10 cellular contexts compared by ENCODE assay signal in genomic region chr7:154912921-154913644, GRCh38.
DNase-seq lines count a peak whose midpoint lies in the region; ATAC-seq, FAIRE-seq and TF ChIP-seq lines count a peak whose summit lies in the region.
"Had no signal": no experiment of that assay in that cellular context is flagged by ENCODE, and none has a peak within 500 bp of the region (broad histone marks: within the 10 kb centered on the region; RNA-seq: fewer than 3 reads in every experiment).

No MANE protein-coding gene starts in this region.

- 9% methylated on average over 22 of the region's 22 CpGs for WGBS in K562 (ENCODE audit: insufficient coverage, low coverage, missing lambda C conversion rate)
- WGBS in hepatocyte (ENCODE audit: low lambda C conversion rate, missing lambda C conversion rate), result 80% methylated on average over 22 of the region's 22 CpGs
- WGBS in trophoblast cell (ENCODE audit: extremely low coverage, insufficient coverage, insufficient read length), result no CpG with 5 or more reads among the region's 22 CpGs

- H3K4me2 ChIP-seq in K562 (ENCODE audit: insufficient read depth, low read length) (no peak overlapping the region), hepatocyte (peak overlapping the region; percentile 27), trophoblast cell (ENCODE audit: low read length) (no peak overlapping the region), Karpas-422 (ENCODE audit: low read depth, low read length, poor library complexity, severe bottlenecking) (no peak overlapping the region)

- in situ Hi-C loops in K562 (cut with MboI), result no loop called here

- no peak for TF ChIP-seq EP300 in K562 (IDR thresholded peaks at IDR 0.05; ENCODE audit: low read length)

- no peak overlapping the region for H3K23ac ChIP-seq in trophoblast cell (ENCODE audit: low read length)

- BruUV-seq in K562 (replicated peaks; lab: Mats Ljungman, UMichigan), result no TSS peak

- H3K9me1 ChIP-seq in K562 (ENCODE audit: control insufficient read depth, insufficient read depth, low read length), result no peaks in the 10 kb centered on the region

- H3K9ac ChIP-seq in K562 (ENCODE audit: insufficient read depth in 1 of 2, low read depth in 2 of 2, low read length in 2 of 2) (0 out of 4 replicates have a peak overlapping the region, but pooled peaks of 1 of the 2 experiments have one; percentile 30), trophoblast cell (ENCODE audit: low read length) (no peak overlapping the region), Karpas-422 (ENCODE audit: low read length) (no peak overlapping the region)

- TF ChIP-seq CTCF in K562 (IDR thresholded peaks at IDR 0.05 in 2 of 3, conservative IDR thresholded peaks at IDR 0.05 in 1 of 3; ENCODE audit: insufficient read depth in 2 of 3, low read depth in 1 of 3, low read length in 3 of 3) (no peak), hepatocyte (IDR thresholded peaks at IDR 0.05; ENCODE audit: poor library complexity) (no peak)

- H3K4me3 ChIP-seq in K562 (no peak overlapping the region), hepatocyte (no peak overlapping the region), trophoblast cell (ENCODE audit: low read depth, low read length) (no peak overlapping the region), Karpas-422 (ENCODE audit: low read length) (no peak overlapping the region)

- H4K20me1 ChIP-seq in K562 (replicated peaks; ENCODE audit: control insufficient read depth, insufficient read depth, low read length), result no peaks in the 10 kb centered on the region
- H4K20me1 ChIP-seq in hepatocyte (ENCODE audit: insufficient read depth, poor library complexity, severe bottlenecking), result no peaks in the 10 kb centered on the region
- H4K20me1 ChIP-seq in Karpas-422 (ENCODE audit: insufficient read depth, low read depth, low read length), result no peaks in the 10 kb centered on the region

- H3K27me3 ChIP-seq in K562 (ENCODE audit: control insufficient read depth in 2 of 2, insufficient read depth in 2 of 2, low read length in 2 of 2) (peaks cover 29 to 95% of the 10 kb centered on the region in 2 experiments), hepatocyte (no peaks in the 10 kb centered on the region), trophoblast cell (ENCODE audit: insufficient read depth, low read length) (no peaks in the 10 kb centered on the region), Karpas-422 (ENCODE audit: low read length) (no peaks in the 10 kb centered on the region)

- no peak overlapping the region for H4K8ac ChIP-seq in trophoblast cell (ENCODE audit: low read depth, low read length)

- H3K4me1 ChIP-seq in K562 (replicated peaks in 1 of 2; ENCODE audit: control insufficient read depth in 2 of 2, insufficient read depth in 2 of 2, low read length in 2 of 2) (peaks cover 0 to 20% of the 10 kb centered on the region in 2 experiments; a peak in 2 of 5 replicates), hepatocyte (ENCODE audit: insufficient read depth) (no peaks in the 10 kb centered on the region), trophoblast cell (ENCODE audit: control insufficient read depth in 1 of 2, insufficient read depth in 2 of 2, low read length in 2 of 2) (no peaks in the 10 kb centered on the region), Karpas-422 (ENCODE audit: low read length) (no peaks in the 10 kb centered on the region)

- POLR2A ChIA-PET in K562 (lab: Yijun Ruan, JAX), result interaction anchor here (0.6 kb wide), 2 partner anchors 9 to 583 kb away, joined by 3 to 4 read pairs; no protein-coding TSS in a partner anchor

- H2BK5ac ChIP-seq in trophoblast cell (ENCODE audit: low read depth, low read length, poor library complexity), result no peak overlapping the region

- CTCF ChIA-PET in K562 (lab: Yijun Ruan, JAX; ENCODE audit: low intra/inter-chr PET ratio), result interaction anchor here (0.5 to 1.9 kb wide), 3 partner anchors 255 to 855 kb away, joined by 3 to 8 read pairs (median 8); no protein-coding TSS in a partner anchor

- H3K27ac ChIP-seq in K562 (ENCODE audit: extremely low read depth, low read depth, low read length) (no peak overlapping the region), hepatocyte (no peak overlapping the region), trophoblast cell (ENCODE audit: low read depth, low read length) (no peak overlapping the region), Karpas-422 (ENCODE audit: low read length) (no peak overlapping the region)
- H3K27ac ChIP-seq: suprapubic skin had no signal

- no peak overlapping the region for H4K12ac ChIP-seq in trophoblast cell (ENCODE audit: low read depth, low read length)

- no peak overlapping the region for H3K18ac ChIP-seq in trophoblast cell (ENCODE audit: low read length)

- no peak overlapping the region for H2BK120ac ChIP-seq in trophoblast cell (ENCODE audit: insufficient read depth, low read length, poor library complexity)

- no peaks in the 10 kb centered on the region for H3K9me2 ChIP-seq in hepatocyte (replicated peaks; ENCODE audit: insufficient read depth)
- H3K9me2 ChIP-seq in Karpas-422 (replicated peaks; ENCODE audit: insufficient read depth, low read length), result no peaks in the 10 kb centered on the region

- TF ChIP-seq POLR2A in K562 (conservative IDR thresholded peaks at IDR 0.05), result no peak

- no peak overlapping the region for H3K4ac ChIP-seq in trophoblast cell (ENCODE audit: low read depth, low read length)

- H2AK5ac ChIP-seq in trophoblast cell (ENCODE audit: low read length), result no peak overlapping the region

- FAIRE-seq in K562 (lab: Jason Lieb, UNC), result no peak

- no peak overlapping the region for H4K91ac ChIP-seq in trophoblast cell (ENCODE audit: low read depth, low read length)

- no peak overlapping the region for H3K14ac ChIP-seq in trophoblast cell (ENCODE audit: low read length)

- intact Hi-C loops in K562 (cut with micrococcal nuclease), result loop anchor here (5.0 kb wide), 1 partner anchor 279 kb away; no protein-coding TSS in a partner anchor

- no peak overlapping the region for H2BK12ac ChIP-seq in trophoblast cell (ENCODE audit: low read length)

- H2AFZ ChIP-seq in K562 (ENCODE audit: low read depth, low read length), result no peak overlapping the region
- no peak overlapping the region for H2AFZ ChIP-seq in hepatocyte
- no peak overlapping the region for H2AFZ ChIP-seq in trophoblast cell (ENCODE audit: insufficient read depth, low read length, poor library complexity)
- no peak overlapping the region for H2AFZ ChIP-seq in Karpas-422 (ENCODE audit: low read length)

- DNase-seq in GM04503 (ENCODE audit: low read depth) (peak; percentile 3), K562 (ENCODE audit: extremely low read depth in 1 of 4, low spot score in 3 of 4) (no peak), hepatocyte (ENCODE audit: low spot score) (no peak), putamen (ENCODE audit: low spot score) (peak; percentile 30), trophoblast cell (no peak), Karpas-422 (no peak), NCI-H1092 treated with DMSO at 0.1 percent for 48 hours (lab: John Stamatoyannopoulos, UW) (no peak)
- DNase-seq: DMS 273 treated with DMSO at 0.1 percent for 48 hours had no signal

- ATAC-seq in K562 (no peak), GM19452 (IDR thresholded peaks at IDR 0.05; ENCODE audit: unreplicated experiment) (no peak)

- H3K79me2 ChIP-seq in K562 (ENCODE audit: control insufficient read depth, insufficient read depth, low read length), result no peaks in the 10 kb centered on the region
- H3K79me2 ChIP-seq in hepatocyte, result no peaks in the 10 kb centered on the region
- H3K79me2 ChIP-seq in trophoblast cell (ENCODE audit: control insufficient read depth, insufficient read depth, low read length, poor library complexity), result no peaks in the 10 kb centered on the region
- no peaks in the 10 kb centered on the region for H3K79me2 ChIP-seq in Karpas-422 (ENCODE audit: low read length)

- TF ChIP-seq RAD21 in K562 (CRISPR knock-in tag; conservative IDR thresholded peaks at IDR 0.05 in 1 of 2, IDR thresholded peaks at IDR 0.05 in 1 of 2), result no peak

- no peaks in the 10 kb centered on the region for H3K9me3 ChIP-seq in K562 (replicated peaks; ENCODE audit: control insufficient read depth, insufficient read depth, low read depth, low read length)
- no peaks in the 10 kb centered on the region for H3K9me3 ChIP-seq in hepatocyte (ENCODE audit: low read depth)
- H3K9me3 ChIP-seq in trophoblast cell (ENCODE audit: insufficient read depth, low read depth, low read length), result peaks cover 29% of the 10 kb centered on the region
- no peaks in the 10 kb centered on the region for H3K9me3 ChIP-seq in Karpas-422 (ENCODE audit: low read length)

- H3K79me1 ChIP-seq in trophoblast cell (ENCODE audit: low read length), result no peaks in the 10 kb centered on the region

- H3K36me3 ChIP-seq in K562 (ENCODE audit: control insufficient read depth, insufficient read depth, low read length) (no peaks in the 10 kb centered on the region), hepatocyte (replicated peaks; ENCODE audit: insufficient read depth, low read depth) (no peaks in the 10 kb centered on the region), trophoblast cell (ENCODE audit: control insufficient read depth in 1 of 2, insufficient read depth in 2 of 2, low read length in 2 of 2) (no peaks in the 10 kb centered on the region), Karpas-422 (ENCODE audit: insufficient read depth, low read length) (no peaks in the 10 kb centered on the region)
- H3K36me3 ChIP-seq: suprapubic skin had no signal

TF ChIP-seq in K562, 482 proteins besides CTCF, POLR2A, EP300 and RAD21:
- TF ChIP-seq ZBTB7A (IDR thresholded peaks at IDR 0.05; ENCODE audit: borderline replicate concordance, control insufficient read depth, low read depth, low read length) (0 out of 2 replicates have a peak, but pooled peaks have one; percentile 42), ZNF384 (IDR thresholded peaks at IDR 0.05; ENCODE audit: low read depth, low read length) (no peak), ETV5 (CRISPR knock-in tag; IDR thresholded peaks at IDR 0.05; ENCODE audit: low read depth) (0 out of 2 replicates have a peak, but pooled peaks have one; percentile 14)

Comparison
In these comparisons a context has a peak if more than half of its experiments do, and no peak if none do; other contexts are left out.
1. DNase-seq: peak in GM04503 (single experiment) and putamen (single experiment); none in K562 (0 of 4), hepatocyte (single experiment), trophoblast cell (0 of 2), Karpas-422 (single experiment) and NCI-H1092 treated with DMSO at 0.1 percent for 48 hours (single experiment).